Comparison of ENCODE assay signal across 11 cellular contexts in the genomic region with DNA sequence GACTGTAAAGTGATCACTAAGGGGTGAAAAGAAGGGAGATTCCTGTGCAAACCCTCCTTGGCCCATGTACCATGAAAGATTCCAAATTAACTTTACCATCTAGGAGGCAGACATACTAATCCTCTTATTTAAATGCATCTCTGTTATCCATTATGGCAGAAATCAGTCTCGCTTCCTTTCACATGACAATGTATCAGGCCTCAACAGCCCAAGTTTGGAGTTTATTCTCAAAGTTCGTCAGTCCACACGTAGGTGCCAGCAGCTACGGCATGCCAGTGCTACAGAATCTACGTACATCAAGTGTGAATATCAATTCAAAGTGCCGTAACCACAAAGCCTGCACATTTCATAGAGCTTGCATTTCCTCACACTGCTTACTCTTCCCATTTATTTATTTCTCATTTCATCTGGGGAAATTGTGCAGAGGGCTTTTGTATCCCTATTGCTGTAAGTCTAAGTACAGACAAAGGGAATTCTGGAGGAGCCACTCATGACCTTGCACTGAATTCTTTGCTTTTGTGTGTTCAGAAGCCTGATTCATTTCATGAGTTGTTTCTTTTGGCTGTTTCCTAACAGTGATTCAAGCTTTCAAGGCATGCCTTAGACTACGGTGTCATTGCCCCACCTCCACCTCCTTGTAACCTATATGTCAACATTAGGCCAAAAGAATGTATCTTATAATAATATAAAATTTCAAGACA. TPM values are rescaled to one million over a fixed set of nuclear protein-coding genes. Genes with fewer than 3 reads are reported as not detected.
DNase-seq lines count a peak whose midpoint lies in the region; ATAC-seq, FAIRE-seq and TF ChIP-seq lines count a peak whose summit lies in the region.
"Had no signal": no experiment of that assay in that cellular context is flagged by ENCODE, and none has a peak within 500 bp of the region (broad histone marks: within the 10 kb centered on the region; RNA-seq: fewer than 3 reads in every experiment).

No MANE protein-coding gene starts in this region.

- H3K9me3 ChIP-seq in astrocyte (ENCODE audit: insufficient read depth, low read depth, low read length) (no peaks in the 10 kb centered on the region), left lung (no peaks in the 10 kb centered on the region)

- peak; percentile 37 for ATAC-seq in left lung

- DNase-seq in GM12891 (ENCODE audit: insufficient read length, low spot score) (no peak), astrocyte (ENCODE audit: low read depth) (peak; percentile 98), left lung (no peak), DMS79 (lab: John Stamatoyannopoulos, UW) (no peak), NCI-H748 treated with DMSO at 0.1 percent for 48 hours (lab: John Stamatoyannopoulos, UW) (no peak), nucleus accumbens (lab: John Stamatoyannopoulos, UW) (no peak), COR-L47 (lab: John Stamatoyannopoulos, UW) (no peak)
- DNase-seq: activated CD4-positive, CD25-positive, alpha-beta regulatory T cell treated with anti-CD3 and anti-CD28 coated beads, Interleukin-2, amount 50 U/mL, for 72 hours; NCI-H2081 treated with DMSO at 0.1 percent for 48 hours; stimulated activated CD4-positive, alpha-beta T cell treated with anti-CD3 and anti-CD28 coated beads, Interleukin-15, amount 100 ng/mL, for 24 hours had no signal

- H3K27me3 ChIP-seq in ACC112 (ENCODE audit: insufficient read depth, low read length): no peaks in the 10 kb centered on the region
- no peaks in the 10 kb centered on the region for H3K27me3 ChIP-seq in astrocyte (ENCODE audit: insufficient read depth, low read length)
- H3K27me3 ChIP-seq in left lung: no peaks in the 10 kb centered on the region

- H3K4me1 ChIP-seq in ACC112 (ENCODE audit: control insufficient read depth, insufficient read depth, low read length, unreplicated experiment) (peaks cover 37% of the 10 kb centered on the region), astrocyte (ENCODE audit: insufficient read depth, low read length) (peaks cover 92% of the 10 kb centered on the region), left lung (peaks cover 12 to 47% of the 10 kb centered on the region in 2 donors)

- intact Hi-C loops in left lung (cut with DNase I): loop anchor here in 1 of 2 donors (10.0 kb wide), 1 partner anchor 66 kb away; no protein-coding TSS in a partner anchor

- peak overlapping the region; percentile 54 for H3K4me3 ChIP-seq in ACC112 (ENCODE audit: low read depth, low read length)
- H3K4me3 ChIP-seq in astrocyte (ENCODE audit: insufficient read depth, low read depth, low read length): peak overlapping the region; percentile 26
- H3K4me3 ChIP-seq in left lung: no peak overlapping the region

- TF ChIP-seq CTCF in astrocyte (IDR thresholded peaks at IDR 0.05; ENCODE audit: insufficient read depth, low read depth, low read length) (no peak), left lung (IDR thresholded peaks at IDR 0.05) (no peak)

- H2AFZ ChIP-seq in ACC112 (ENCODE audit: low read length, unreplicated experiment): no peak overlapping the region
- H2AFZ ChIP-seq in astrocyte (ENCODE audit: low read depth, low read length): no peak overlapping the region

- peaks cover 85% of the 10 kb centered on the region for H3K4me1 Mint-ChIP-seq in astrocyte (ENCODE audit: low read depth, unreplicated experiment)

- no peaks in the 10 kb centered on the region for H3K9me3 Mint-ChIP-seq in astrocyte (ENCODE audit: unreplicated experiment)

- no peaks in the 10 kb centered on the region for H3K27me3 Mint-ChIP-seq in astrocyte (ENCODE audit: low read depth, unreplicated experiment)

- H3K27ac ChIP-seq in ACC112 (ENCODE audit: low read depth, low read length) (peak overlapping the region; percentile 92), astrocyte (ENCODE audit: low read depth, low read length) (peak overlapping the region; percentile 98), left lung (peak overlapping the region; percentile 61 to 84)

- peak overlapping the region; percentile 81 for H3K4me2 ChIP-seq in astrocyte (ENCODE audit: low read length)

- TF ChIP-seq POLR2A in GM12891 (IDR thresholded peaks at IDR 0.05; ENCODE audit: low read depth, low read length): 0 out of 2 replicates have a peak, but pooled peaks have one; percentile 33

- H3K79me2 ChIP-seq in ACC112 (ENCODE audit: control insufficient read depth, insufficient read depth, low read length, unreplicated experiment) (peaks cover 24% of the 10 kb centered on the region), astrocyte (ENCODE audit: insufficient read depth, low read length) (peaks cover 64% of the 10 kb centered on the region)

- peak overlapping the region; percentile 81 for H3K9ac ChIP-seq in astrocyte (ENCODE audit: low read length)

- H4K20me1 ChIP-seq in astrocyte (ENCODE audit: insufficient read depth, low read length): peaks cover 56% of the 10 kb centered on the region

- peak overlapping the region; percentile 92 for H3K27ac Mint-ChIP-seq in astrocyte (ENCODE audit: unreplicated experiment)

- H3K4me3 Mint-ChIP-seq in astrocyte (ENCODE audit: unreplicated experiment): peak overlapping the region; percentile 75

- H3K36me3 ChIP-seq in ACC112 (ENCODE audit: insufficient read depth, low read length) (peaks cover 30% of the 10 kb centered on the region; the same call in 1 of the 2 replicates), astrocyte (ENCODE audit: insufficient read depth, low read length) (peaks cover 54% of the 10 kb centered on the region), left lung (peaks cover 6 to 60% of the 10 kb centered on the region in 2 donors)

- H3K36me3 Mint-ChIP-seq in astrocyte (ENCODE audit: low read depth, unreplicated experiment): peaks cover 37% of the 10 kb centered on the region

- FAIRE-seq in GM12891 (lab: Jason Lieb, UNC) (no peak), astrocyte (lab: Jason Lieb, UNC) (peak; percentile 66)

TF ChIP-seq in GM12891, 5 proteins besides CTCF, POLR2A, EP300 and RAD21:
- no peak for TF ChIP-seq PAX5 (IDR thresholded peaks at IDR 0.05; ENCODE audit: insufficient read depth, low read length, severe bottlenecking)
- TF ChIP-seq POLR2AphosphoS5 (IDR thresholded peaks at IDR 0.05; ENCODE audit: low read depth, low read length): no peak
- TF ChIP-seq TAF1 (IDR thresholded peaks at IDR 0.05; ENCODE audit: low read depth, low read length): no peak
- TF ChIP-seq SPI1 (IDR thresholded peaks at IDR 0.05; ENCODE audit: low read depth, low read length): no peak
- TF ChIP-seq POU2F2 (IDR thresholded peaks at IDR 0.05; ENCODE audit: low read depth, low read length): no peak

RNA-seq across cellular contexts. Expression of a gene that starts 10.0 kb away (rescaled TPM):
- 9.9 TPM for polyA plus RNA-seq in GM12891 (2012; ENCODE audit: low read depth, missing spikeins)
- total RNA-seq in astrocyte: 363 and 389 TPM in 2 replicates
- total RNA-seq in left lung: 10 to 100 TPM; 34.6 to 51.3 TPM

RNA-seq across cellular contexts. Expression of a gene that starts 54.5 kb away (rescaled TPM):
- polyA plus RNA-seq in GM12891 (2012; ENCODE audit: low read depth, missing spikeins): 38.1 TPM
- 96.3 and 99.3 TPM in 2 replicates for total RNA-seq in astrocyte
- 100 to 1,000 TPM; 204 to 215 TPM for total RNA-seq in left lung

Comparison
In these comparisons a context has a peak if more than half of its experiments do, and no peak if none do; other contexts are left out.
1. H3K4me3 ChIP-seq: peak in ACC112 (single experiment) and astrocyte (single experiment); none in left lung (0 of 2).
2. Peak in every context shown above with its lines, with median percentiles within 50 percentile points of each other: H3K27ac ChIP-seq.